Comparison of ENCODE assay signal across 21 cellular contexts in the genomic region with DNA sequence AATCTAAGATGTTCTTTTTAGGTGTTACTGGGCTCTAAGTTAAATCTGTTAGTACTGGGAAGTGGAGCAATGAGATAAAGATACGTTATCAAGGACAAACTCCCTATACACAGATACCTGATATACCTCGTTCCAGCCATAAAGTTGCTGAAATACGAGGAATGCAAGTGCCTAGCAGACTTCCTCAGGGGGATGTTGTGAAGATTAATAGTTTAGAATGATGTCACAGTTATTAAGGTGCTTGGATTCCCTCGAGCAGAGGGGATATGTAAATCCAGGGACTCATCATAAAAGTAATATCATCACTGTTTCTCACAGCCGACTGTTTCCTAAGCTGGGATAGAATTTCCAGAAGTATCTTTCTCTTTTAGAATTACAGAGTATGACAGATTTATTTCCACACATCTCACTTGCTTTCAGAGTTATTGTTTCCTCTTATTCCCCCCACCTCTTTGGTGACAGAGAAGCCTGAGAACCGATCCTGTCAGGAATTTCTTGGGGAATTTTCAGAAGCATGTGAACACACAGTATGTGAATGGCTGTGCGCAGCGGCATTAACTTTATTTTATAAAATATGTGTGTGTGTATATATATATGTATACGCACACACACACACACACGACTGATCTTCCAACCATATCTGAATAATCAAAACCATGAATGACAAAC.
"Had no signal": no experiment of that assay in that cellular context is flagged by ENCODE, and none has a peak within 500 bp of the region (broad histone marks: within the 10 kb centered on the region; RNA-seq: fewer than 3 reads in every experiment).

No MANE protein-coding gene starts in this region.

- H3K27ac ChIP-seq: hepatocyte, ovary, prostate gland, skin epidermis, testis had no signal

- DNase-seq: cerebellar nuclear complex; dermis blood vessel endothelial cell; effector CD4-positive, alpha-beta T cell; endodermal cell; erythroblast; foreskin melanocyte; left colon; mesendoderm; naive B cell; ovary; stimulated activated CD4-positive, alpha-beta T cell treated with anti-CD3 and anti-CD28 coated beads, Interleukin-2, amount 100 ng/mL, for 24 hours; stimulated activated CD4-positive, alpha-beta T cell treated with anti-CD3 and anti-CD28 coated beads, Interleukin-4, amount 100 ng/mL, for 4 hours; stimulated activated naive B cell treated with anti-CD40 and anti-IgM and Interleukin-4, amounts not matched to agents 10 μg/mL and 1 μg/mL and 100 μg/mL, for 72 hours; stimulated activated naive CD8-positive, alpha-beta T cell treated with anti-CD3 and anti-CD28 coated beads, Interleukin-15, amount 100 ng/mL, for 72 hours; testis; trophoblast cell had no signal

- H3K4me3 ChIP-seq: hepatocyte, ovary, prostate gland, skin epidermis, testis had no signal

- H3K4me2 ChIP-seq: hepatocyte had no signal

- H3K4me1 ChIP-seq: prostate gland had no signal

- H3K27ac Mint-ChIP-seq: endodermal cell; naive B cell; stimulated activated naive B cell treated with anti-CD40 and anti-IgM and Interleukin-4, amounts not matched to agents 10 μg/mL and 1 μg/mL and 100 μg/mL, for 72 hours; stimulated activated naive CD8-positive, alpha-beta T cell treated with anti-CD3 and anti-CD28 coated beads, Interleukin-15, amount 100 ng/mL, for 72 hours had no signal

- H3K9me3 ChIP-seq: ovary, prostate gland, testis had no signal

- H3K36me3 Mint-ChIP-seq: naive B cell; stimulated activated naive B cell treated with anti-CD40 and anti-IgM and Interleukin-4, amounts not matched to agents 10 μg/mL and 1 μg/mL and 100 μg/mL, for 72 hours had no signal

- H3K79me2 ChIP-seq: hepatocyte had no signal

- H2AFZ ChIP-seq: hepatocyte had no signal

- H3K36me3 ChIP-seq: ovary, prostate gland had no signal

- ATAC-seq: left colon; sciatic nerve; stimulated activated naive B cell treated with anti-CD40 and anti-IgM and Interleukin-4, amounts not matched to agents 10 μg/mL and 1 μg/mL and 100 μg/mL, for 72 hours; stimulated activated naive CD8-positive, alpha-beta T cell treated with anti-CD3 and anti-CD28 coated beads, Interleukin-15, amount 100 ng/mL, for 72 hours had no signal

- H3K4me3 Mint-ChIP-seq: endodermal cell; naive B cell; nephron; stimulated activated naive B cell treated with anti-CD40 and anti-IgM and Interleukin-4, amounts not matched to agents 10 μg/mL and 1 μg/mL and 100 μg/mL, for 72 hours; stimulated activated naive CD8-positive, alpha-beta T cell treated with anti-CD3 and anti-CD28 coated beads, Interleukin-15, amount 100 ng/mL, for 72 hours had no signal

- H3K27me3 ChIP-seq: hepatocyte, ovary, testis had no signal

- H3K4me1 Mint-ChIP-seq: endodermal cell had no signal

- H3K9me3 Mint-ChIP-seq: endodermal cell; naive B cell; nephron; stimulated activated naive B cell treated with anti-CD40 and anti-IgM and Interleukin-4, amounts not matched to agents 10 μg/mL and 1 μg/mL and 100 μg/mL, for 72 hours; stimulated activated naive CD8-positive, alpha-beta T cell treated with anti-CD3 and anti-CD28 coated beads, Interleukin-15, amount 100 ng/mL, for 72 hours had no signal
